ENCODE assay signal across 8 cellular contexts in the genomic region with DNA sequence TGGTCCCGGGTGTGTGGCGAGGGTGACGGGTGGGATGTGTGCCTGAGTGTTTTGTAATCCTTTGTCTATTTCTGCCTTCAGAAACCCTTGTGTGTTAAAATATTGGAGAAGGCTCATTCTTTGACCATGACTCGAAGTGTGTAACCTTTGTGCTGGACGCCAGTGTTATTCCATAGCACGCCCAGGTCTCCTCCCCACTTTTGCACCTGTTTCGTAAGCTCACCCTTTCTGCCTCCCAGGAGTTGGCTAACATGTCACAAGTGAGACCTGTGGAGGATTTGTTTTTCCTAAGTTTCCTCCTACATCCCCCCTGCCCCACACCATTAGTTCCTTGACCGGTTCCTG. TPM values are rescaled to one million over a fixed set of nuclear protein-coding genes. Genes with fewer than 3 reads are reported as not detected.
DNase-seq lines count a peak whose midpoint lies in the region; TF ChIP-seq lines count a peak whose summit lies in the region.

No MANE protein-coding gene starts in this region.

- H3K9me3 ChIP-seq in H9 (ENCODE audit: control insufficient read depth, low read depth, low read length) = no peaks in the 10 kb centered on the region
- no peaks in the 10 kb centered on the region for H3K9me3 ChIP-seq in iPS-20b (ENCODE audit: insufficient read depth, low read depth, low read length)
- H3K9me3 ChIP-seq in spleen = no peaks in the 10 kb centered on the region

- no peak overlapping the region for H2BK15ac ChIP-seq in H9 (ENCODE audit: low read depth, low read length)

- H4K8ac ChIP-seq in H9 (replicated peaks; ENCODE audit: insufficient read length, low read depth, low read length) = no peak overlapping the region

- H3K36me3 Mint-ChIP-seq in H9 (ENCODE audit: insufficient read depth in 1 of 3, low read depth in 3 of 3) = peaks cover 44 to 54% (median 44%) of the 10 kb centered on the region in 3 experiments

- no peaks in the 10 kb centered on the region; a peak in 1 of 5 replicates for H3K9me3 Mint-ChIP-seq in H9

- no peak overlapping the region for H2BK120ac ChIP-seq in H9 (ENCODE audit: low read depth, low read length, poor library complexity, severe bottlenecking)

- no peak overlapping the region for H2BK5ac ChIP-seq in H9 (ENCODE audit: insufficient read length, low read length)

- no peak overlapping the region for H4K5ac ChIP-seq in H9 (ENCODE audit: insufficient read length, low read depth, low read length)

- H3K14ac ChIP-seq in H9 (ENCODE audit: insufficient read depth, low read length) = peak overlapping the region; percentile 70; the same call in 1 of the 2 replicates

- TF ChIP-seq POLR2A in spleen (IDR thresholded peaks at IDR 0.05) = no peak

- peak overlapping the region; percentile 99 to 100 (median 100) for H3K27ac Mint-ChIP-seq in H9

- WGBS in H9 (ENCODE audit: extremely low coverage, insufficient read length, low lambda C conversion rate) = no CpG with 5 or more reads among the region's 8 CpGs
- WGBS in spleen, 5 donors = 0 to 3% (median 2%) methylated on average over 8 of the region's 8 CpGs

- DNase-seq in NCI-H1417 (lab: John Stamatoyannopoulos, UW) = peak in 2 of 3 experiments; percentile 43 to 92
- DNase-seq in NCI-H1417 treated with DMSO at 0.1 percent for 48 hours (lab: John Stamatoyannopoulos, UW) = no peak
- no peak for DNase-seq in H9
- peak; percentile 27 for DNase-seq in NCI-H1105 (lab: John Stamatoyannopoulos, UW)
- no peak for DNase-seq in astrocyte of the spinal cord (ENCODE audit: low read depth, low spot score)
- DNase-seq in spleen = no peak
- DNase-seq in activated effector memory CD4-positive, alpha-beta T cell treated with anti-CD3 and anti-CD28 coated beads, Interleukin-2, amount 50 U/mL, for 16 hours = no peak

- peak overlapping the region; percentile 100 for H3K4me3 Mint-ChIP-seq in H9

- peak overlapping the region; percentile 95 for H3K4me2 ChIP-seq in H9 (ENCODE audit: insufficient read depth, insufficient read length, low read length)

- no peaks in the 10 kb centered on the region for H3K79me1 ChIP-seq in H9 (ENCODE audit: insufficient read depth, low read depth, low read length, poor library complexity, severe bottlenecking)

- H3K27me3 Mint-ChIP-seq in H9 (ENCODE audit: low read depth) = peaks cover 2% of the 10 kb centered on the region; the same call in 1 of the 2 replicates

- H4K91ac ChIP-seq in H9 (ENCODE audit: insufficient read length, low read depth, low read length) = no peak overlapping the region

- peak overlapping the region; percentile 26 for H3K56ac ChIP-seq in H9 (ENCODE audit: insufficient read length, low read depth, low read length)

- H2AK5ac ChIP-seq in H9 (ENCODE audit: insufficient read length, low read length) = no peak overlapping the region

- no peaks in the 10 kb centered on the region for H4K20me1 ChIP-seq in H9 (ENCODE audit: control insufficient read depth, insufficient read depth, insufficient read length)

- H2BK12ac ChIP-seq in H9 (ENCODE audit: insufficient read length, low read depth, low read length) = no peak overlapping the region

- H3K36me3 ChIP-seq in iPS-20b (ENCODE audit: insufficient read depth, low read depth, low read length) = peaks cover 37% of the 10 kb centered on the region
- H3K36me3 ChIP-seq in spleen = peaks cover 0 to 39% (median 19%) of the 10 kb centered on the region in 6 donors

- no peak overlapping the region for H3K27ac ChIP-seq in H9 (ENCODE audit: insufficient read length, low read depth, low read length)
- peak overlapping the region; percentile 93 for H3K27ac ChIP-seq in iPS-20b (ENCODE audit: low read length)
- H3K27ac ChIP-seq in spleen = peak overlapping the region; percentile 84 to 97 (median 96)

- H3K4me3 ChIP-seq in astrocyte of the spinal cord (ENCODE audit: low read depth, low read length) (peak overlapping the region; percentile 92), iPS-20b (ENCODE audit: low read length) (peak overlapping the region; percentile 99), spleen (peak overlapping the region; percentile 74 to 90 (median 86))

- in situ Hi-C loops in astrocyte of the spinal cord (cut with HindIII; ENCODE audit: low sequenced_read_pairs) = no loop called here

- no peak overlapping the region for H2AFZ ChIP-seq in H9 (ENCODE audit: low read length)

- H3K27me3 ChIP-seq in H9 (ENCODE audit: insufficient read depth, low read length) = no peaks in the 10 kb centered on the region
- no peaks in the 10 kb centered on the region for H3K27me3 ChIP-seq in iPS-20b (ENCODE audit: insufficient read depth, low read length)
- H3K27me3 ChIP-seq in spleen (replicated peaks in 1 of 7) = no peaks in the 10 kb centered on the region

- H3K4me1 ChIP-seq in H9 (ENCODE audit: insufficient read depth, low read length) = no peaks in the 10 kb centered on the region
- H3K4me1 ChIP-seq in iPS-20b (ENCODE audit: insufficient read depth, low read length) = peaks cover 14% of the 10 kb centered on the region
- H3K4me1 ChIP-seq in spleen = peaks cover 25 to 83% (median 53%) of the 10 kb centered on the region in 6 donors

- no peak overlapping the region for H3K23ac ChIP-seq in H9 (ENCODE audit: insufficient read length, low read depth, low read length)

- H3K79me2 ChIP-seq in H9 (ENCODE audit: insufficient read depth, low read length) = peaks cover 23% of the 10 kb centered on the region; the same call in 1 of the 2 replicates

- H2BK20ac ChIP-seq in H9 (ENCODE audit: low read depth, low read length, poor library complexity, severe bottlenecking) = no peak overlapping the region

- no peak for TF ChIP-seq CTCF in H9 (conservative IDR thresholded peaks at IDR 0.05)
- TF ChIP-seq CTCF in astrocyte of the spinal cord (IDR thresholded peaks at IDR 0.05; ENCODE audit: low read depth, low read length) = no peak
- no peak for TF ChIP-seq CTCF in spleen (IDR thresholded peaks at IDR 0.05 in 8 of 11, conservative IDR thresholded peaks at IDR 0.05 in 3 of 11)

- H3K4me1 Mint-ChIP-seq in H9 = peaks cover 31 to 49% of the 10 kb centered on the region in 2 experiments

- H3K9ac ChIP-seq in H9 (ENCODE audit: extremely low read depth, insufficient read length, low read length) (peak overlapping the region; percentile 91), iPS-20b (ENCODE audit: low read depth, low read length) (peak overlapping the region; percentile 100)

- no peak overlapping the region for H3K18ac ChIP-seq in H9 (ENCODE audit: insufficient read length, low read depth, low read length)

- H3K4ac ChIP-seq in H9 (ENCODE audit: low read depth, low read length) = no peak overlapping the region

- intact Hi-C loops in spleen (cut with DNase I; ENCODE audit: low total_unique reads) = loop anchor here (5.0 kb wide), 1 partner anchor 50 kb away; no protein-coding TSS in a partner anchor

- H3T11ph ChIP-seq in H9 (ENCODE audit: low read length) = no peak overlapping the region

- H3K23me2 ChIP-seq in H9 (ENCODE audit: insufficient read length, low read depth, low read length, poor library complexity, severe bottlenecking) = peaks cover 11% of the 10 kb centered on the region

RNA-seq across cellular contexts. Expression of a gene that starts 0.4 kb away (rescaled TPM):
- total RNA-seq in H9 (2021) (16.1 and 18.0 TPM in 2 replicates), spleen (10 to 100 TPM; 22.5 to 36.3 (median 28.7) TPM)
- polyA plus RNA-seq in spleen = 10 to 100 TPM; 10.5 to 14.4 (median 10.8) TPM

RNA-seq across cellular contexts. Expression of a gene that starts 0.6 kb away (rescaled TPM):
- 258 and 272 TPM in 2 replicates for total RNA-seq in H9 (2021)
- 100 to 1,000 TPM in 6 of 7 donors, 10 to 100 TPM in 1; 99.4 to 244 (median 115) TPM for total RNA-seq in spleen
- 100 to 1,000 TPM; 127 to 174 (median 140) TPM for polyA plus RNA-seq in spleen

RNA-seq across cellular contexts. Expression of a gene that starts 42.2 kb away (rescaled TPM):
- total RNA-seq in H9 (2021) = 38.3 and 43.3 TPM in 2 replicates
- total RNA-seq in spleen = 10 to 100 TPM; 36.1 to 41.3 (median 37.5) TPM
- 10 to 100 TPM; 10.4 to 13.9 (median 12.1) TPM for polyA plus RNA-seq in spleen

Comparison
In these comparisons a context has a peak if more than half of its experiments do, and no peak if none do; other contexts are left out.
1. DNase-seq: peak in NCI-H1417 (2 of 3) and NCI-H1105 (single experiment); none in NCI-H1417 treated with DMSO at 0.1 percent for 48 hours (single experiment), H9 (single experiment), astrocyte of the spinal cord (single experiment), spleen (single experiment) and activated effector memory CD4-positive, alpha-beta T cell treated with anti-CD3 and anti-CD28 coated beads, Interleukin-2, amount 50 U/mL, for 16 hours (single experiment).
2. Peak in every context shown above with its lines, with median percentiles within 50 percentile points of each other: H3K4me3 ChIP-seq.